In the genomic region with DNA sequence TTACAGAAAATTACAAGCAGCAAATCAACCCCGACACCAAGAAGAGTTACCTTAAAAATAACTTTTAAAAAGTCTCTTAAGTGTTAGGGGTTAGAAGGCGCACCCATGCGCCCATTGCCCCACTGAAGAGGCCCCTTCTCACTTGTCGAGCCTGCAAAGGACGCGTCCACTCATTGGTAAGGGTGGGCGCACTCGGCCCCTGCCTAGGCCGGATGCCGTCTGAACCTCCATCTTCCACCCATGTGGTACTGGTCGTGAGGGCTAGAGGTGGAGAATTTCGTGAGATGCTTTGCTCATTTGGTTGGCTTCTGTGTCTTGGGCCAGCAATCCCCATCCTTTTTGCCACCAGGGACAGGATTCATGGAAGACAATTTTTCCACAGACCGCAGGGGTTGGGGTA, we compare ENCODE assay signal across 22 cellular contexts. TPM values are rescaled to one million over a fixed set of nuclear protein-coding genes. Genes with fewer than 3 reads are reported as not detected.
"Had no signal": no experiment of that assay in that cellular context is flagged by ENCODE, and none has a peak within 500 bp of the region (broad histone marks: within the 10 kb centered on the region; RNA-seq: fewer than 3 reads in every experiment).

No MANE protein-coding gene starts in this region.

- H3K4me2 ChIP-seq: smooth muscle cell had no signal

- H3K4me3 ChIP-seq: ascending aorta, breast epithelium, heart left ventricle, lung, sigmoid colon, smooth muscle cell, thoracic aorta, upper lobe of left lung had no signal

- H3K36me3 Mint-ChIP-seq: activated CD4-positive, alpha-beta memory T cell treated with anti-CD3 and anti-CD28 coated beads for 36 hours; activated naive CD4-positive, alpha-beta T cell treated with anti-CD3 and anti-CD28 coated beads, Interleukin-2, amount 50 U/mL, for 72 hours; natural killer cell had no signal

- H3K27me3 ChIP-seq: ascending aorta, breast epithelium, sigmoid colon, upper lobe of left lung had no signal

- H3K4me1 Mint-ChIP-seq: natural killer cell had no signal

- H3K9me3 ChIP-seq: ascending aorta, breast epithelium, heart left ventricle, sigmoid colon, thoracic aorta, upper lobe of left lung had no signal

- H3K27ac Mint-ChIP-seq: activated CD4-positive, alpha-beta memory T cell treated with anti-CD3 and anti-CD28 coated beads for 36 hours; activated naive CD4-positive, alpha-beta T cell treated with anti-CD3 and anti-CD28 coated beads, Interleukin-2, amount 50 U/mL, for 72 hours; natural killer cell; T-helper 1 cell treated with Interleukin-12 subunit alpha and Interleukin-12 subunit beta and Interleukin-4 antibody, amounts not matched to agents 30 μg/mL and 1 μg/mL, for 36 hours had no signal

- H2AFZ ChIP-seq: parathyroid adenoma had no signal

- H3K36me3 ChIP-seq: ascending aorta, breast epithelium, heart left ventricle, sigmoid colon, thoracic aorta, upper lobe of left lung had no signal

- H3K9me3 Mint-ChIP-seq: activated CD4-positive, alpha-beta memory T cell treated with anti-CD3 and anti-CD28 coated beads for 36 hours; activated naive CD4-positive, alpha-beta T cell treated with anti-CD3 and anti-CD28 coated beads, Interleukin-2, amount 50 U/mL, for 72 hours; natural killer cell; T-helper 1 cell treated with Interleukin-12 subunit alpha and Interleukin-12 subunit beta and Interleukin-4 antibody, amounts not matched to agents 30 μg/mL and 1 μg/mL, for 36 hours had no signal

- H3K4me1 ChIP-seq: ascending aorta, breast epithelium, parathyroid adenoma had no signal

- H3K4me3 Mint-ChIP-seq: activated CD4-positive, alpha-beta memory T cell treated with anti-CD3 and anti-CD28 coated beads for 36 hours; natural killer cell; T-helper 1 cell treated with Interleukin-12 subunit alpha and Interleukin-12 subunit beta and Interleukin-4 antibody, amounts not matched to agents 30 μg/mL and 1 μg/mL, for 36 hours had no signal

- H3K9ac ChIP-seq: parathyroid adenoma had no signal

- DNase-seq: activated CD4-positive, alpha-beta memory T cell treated with anti-CD3 and anti-CD28 coated beads for 36 hours; activated CD4-positive, alpha-beta T cell treated with anti-CD3 and anti-CD28 coated beads for 48 hours; islet precursor cell; midbrain; natural killer cell; sigmoid colon; stimulated activated CD4-positive, alpha-beta T cell treated with anti-CD3 and anti-CD28 coated beads, Interleukin-4, amount 100 ng/mL, for 1 hour; stimulated activated naive CD4-positive, alpha-beta T cell treated with Interleukin-2 at 50 U/mL for 16 hours had no signal

- H3K27ac ChIP-seq: ascending aorta, breast epithelium, heart left ventricle, parathyroid adenoma, sigmoid colon, thoracic aorta, upper lobe of left lung had no signal

- H3K79me2 ChIP-seq: parathyroid adenoma had no signal

RNA-seq across cellular contexts. Expression of gene LRRC14B, which starts 27.5 kb away (rescaled TPM):
- total RNA-seq: activated CD4-positive, alpha-beta memory T cell treated with anti-CD3 and anti-CD28 coated beads for 36 hours; ascending aorta; epithelial cell of proximal tubule; fibroblast of villous mesenchyme; natural killer cell; SK-MEL-5; smooth muscle cell; thoracic aorta; upper lobe of left lung had no signal
- polyA plus RNA-seq: adipose tissue, lung, sigmoid colon, smooth muscle cell had no signal
